ENCODE assay signal across 12 cellular contexts in the genomic region with DNA sequence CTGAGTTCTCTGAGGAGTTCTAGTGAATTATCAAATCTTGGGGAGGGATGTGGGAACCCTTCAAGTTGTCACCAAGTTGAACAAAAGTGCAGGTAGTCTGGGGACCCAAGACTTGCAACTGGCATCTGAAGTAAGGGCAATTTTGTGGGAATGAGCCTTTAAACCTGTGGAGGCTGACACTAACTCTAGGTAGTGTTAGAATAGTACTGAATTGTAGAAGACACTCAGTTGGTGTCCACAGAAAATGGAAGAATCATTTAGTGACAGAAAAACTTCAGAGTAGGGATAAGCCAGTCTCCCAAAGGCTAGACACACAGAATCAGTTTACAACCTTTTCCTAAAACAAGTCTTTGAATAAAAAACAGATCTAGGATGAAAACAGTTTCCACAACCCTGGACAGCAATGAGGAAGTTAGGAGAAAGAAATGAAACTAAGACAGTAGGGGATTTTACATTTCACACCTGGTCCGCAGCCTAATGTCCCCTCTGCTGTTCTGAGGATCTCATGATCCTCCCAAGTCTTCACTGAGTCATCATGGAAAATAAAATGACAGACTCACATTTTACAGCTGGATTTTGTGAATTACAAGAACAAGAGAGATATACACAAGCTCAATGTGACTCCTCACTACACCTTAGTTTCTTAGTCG. TPM values are rescaled to one million over a fixed set of nuclear protein-coding genes. Genes with fewer than 3 reads are reported as not detected.
DNase-seq lines count a peak whose midpoint lies in the region; ATAC-seq, FAIRE-seq and TF ChIP-seq lines count a peak whose summit lies in the region.
"Had no signal": no experiment of that assay in that cellular context is flagged by ENCODE, and none has a peak within 500 bp of the region (broad histone marks: within the 10 kb centered on the region; RNA-seq: fewer than 3 reads in every experiment).

No MANE protein-coding gene starts in this region.

- H3K4me2 ChIP-seq in GM12878 (ENCODE audit: control insufficient read depth, insufficient read depth), result no peak overlapping the region; the same call in 1 of the 2 replicates
- H3K4me2 ChIP-seq: BLaER1 had no signal

- H4K20me1 ChIP-seq in GM12878 (ENCODE audit: control insufficient read depth, insufficient read depth), result no peaks in the 10 kb centered on the region
- H4K20me1 ChIP-seq: BLaER1 had no signal

- SMC1A ChIA-PET in GM12878 (lab: Charles Lee; ENCODE audit: uncharacterized antibody, unreplicated experiment), result interaction anchor here (0.6 to 3.0 kb wide), 32 partner anchors 9 to 351 kb away, joined by 3 to 13 read pairs (median 4); a partner anchor contains a TSS

- peak overlapping the region; percentile 59 for H2AFZ ChIP-seq in GM12878 (ENCODE audit: control insufficient read depth, low read depth, low read length)

- WGBS in GM12878 (ENCODE audit: insufficient coverage, insufficient replicate concordance, low lambda C conversion rate, missing lambda C conversion rate), result 62% methylated on average over 2 of the region's 2 CpGs

- TF ChIP-seq EP300 in GM12878 (IDR thresholded peaks at IDR 0.05; ENCODE audit: borderline replicate concordance in 1 of 2, control insufficient read depth in 1 of 2, low read depth in 2 of 2, low read length in 2 of 2), result 0 out of 4 replicates have a peak, but pooled peaks of 1 of the 2 experiments have one; percentile 40

- H3K9me3 ChIP-seq in GM12878 (replicated peaks; ENCODE audit: control insufficient read depth, insufficient read depth, low read length), result no peaks in the 10 kb centered on the region; the same call in 2 of the 3 replicates
- H3K9me3 ChIP-seq: BLaER1, sigmoid colon had no signal

- intact Hi-C loops in GM12878 (cut with micrococcal nuclease; ENCODE audit: unreplicated experiment), result loop anchor here (5.0 kb wide), 1 partner anchor 60 kb away; no protein-coding TSS in a partner anchor

- no peaks in the 10 kb centered on the region for H3K36me3 ChIP-seq in GM12878 (ENCODE audit: control insufficient read depth in 2 of 2, insufficient read depth in 2 of 2, low read length in 1 of 2)
- H3K36me3 ChIP-seq in brain microvascular endothelial cell (replicated peaks), result no peaks in the 10 kb centered on the region
- H3K36me3 ChIP-seq: BLaER1, sigmoid colon had no signal

- H3K27me3 ChIP-seq in GM12878 (replicated peaks in 1 of 2; ENCODE audit: control insufficient read depth in 2 of 2, insufficient read depth in 2 of 2, low read length in 1 of 2) (no peaks in the 10 kb centered on the region), brain microvascular endothelial cell (replicated peaks) (no peaks in the 10 kb centered on the region)
- H3K27me3 ChIP-seq: BLaER1, sigmoid colon had no signal

- no peaks in the 10 kb centered on the region for H3K79me2 ChIP-seq in GM12878 (ENCODE audit: control insufficient read depth, insufficient read depth, low read length)

- DNase-seq in GM12878 (ENCODE audit: low read depth, low spot score), result peak; percentile 46
- DNase-seq in activated T-cell treated with anti-CD3 and anti-CD28 coated beads, Interleukin-2, amount 50 U/mL, for 24 hours, result no peak
- no peak for DNase-seq in activated effector memory CD4-positive, alpha-beta T cell treated with Interleukin-2 at 50 U/mL for 16 hours
- DNase-seq in brain microvascular endothelial cell, result no peak
- DNase-seq: activated CD4-positive, alpha-beta T cell treated with anti-CD3 and anti-CD28 coated beads, Interleukin-2, amount 10 ng/mL, durations not matched to agents 24 days and 14 days; sigmoid colon had no signal

- no peak overlapping the region for H3K9ac ChIP-seq in GM12878 (ENCODE audit: control insufficient read depth, insufficient read depth, low read length)
- H3K9ac ChIP-seq: BLaER1 had no signal

- no peak overlapping the region for H3K4me3 Mint-ChIP-seq in activated T-cell treated with anti-CD3 and anti-CD28 coated beads, Interleukin-2, amount 50 U/mL, for 24 hours
- H3K4me3 Mint-ChIP-seq: activated CD4-positive, alpha-beta T cell treated with anti-CD3 and anti-CD28 coated beads, Interleukin-2, amount 10 ng/mL, durations not matched to agents 24 days and 14 days; activated naive CD8-positive, alpha-beta T cell had no signal

- no peak overlapping the region for H3K27ac Mint-ChIP-seq in activated T-cell treated with anti-CD3 and anti-CD28 coated beads, Interleukin-2, amount 50 U/mL, for 24 hours
- H3K27ac Mint-ChIP-seq: activated CD4-positive, alpha-beta T cell treated with anti-CD3 and anti-CD28 coated beads, Interleukin-2, amount 10 ng/mL, durations not matched to agents 24 days and 14 days; activated naive CD8-positive, alpha-beta T cell had no signal

- H3K27ac ChIP-seq in GM12878 (ENCODE audit: control insufficient read depth, insufficient read depth), result peak overlapping the region; percentile 46; the same call in 1 of the 2 replicates
- H3K27ac ChIP-seq in brain microvascular endothelial cell, result no peak overlapping the region
- H3K27ac ChIP-seq: BLaER1, sigmoid colon had no signal

- RAD21 ChIA-PET in GM12878 (lab: Charles Lee; ENCODE audit: unreplicated experiment), result interaction anchor here (0.6 to 3.5 kb wide), 11 partner anchors 9 to 121 kb away, joined by 3 to 18 read pairs (median 4); a partner anchor contains a TSS

- H3K4me1 Mint-ChIP-seq in activated T-cell treated with anti-CD3 and anti-CD28 coated beads, Interleukin-2, amount 50 U/mL, for 24 hours (ENCODE audit: low read depth), result peaks cover 3% of the 10 kb centered on the region

- no TSS peak for BruUV-seq in GM12878 (replicated peaks; lab: Mats Ljungman, UMichigan)

- in situ Hi-C loops in GM12878 (cut with MboI) (no loop called here), brain microvascular endothelial cell (cut with HindIII; ENCODE audit: low pct_ligation_motif_present, low sequenced_read_pairs) (no loop called here)

- POLR2A ChIA-PET in GM12878 (lab: Charles Lee), result interaction anchor here (0.6 to 2.1 kb wide), 7 partner anchors 9 to 90 kb away, joined by 3 to 7 read pairs (median 5); a partner anchor contains a TSS

- H3K4me1 ChIP-seq in GM12878 (ENCODE audit: control insufficient read depth, insufficient read depth, low read length), result peaks cover 4% of the 10 kb centered on the region; the same call in 1 of the 2 replicates
- H3K4me1 ChIP-seq: BLaER1, sigmoid colon had no signal

- H3K36me3 Mint-ChIP-seq in activated T-cell treated with anti-CD3 and anti-CD28 coated beads, Interleukin-2, amount 50 U/mL, for 24 hours (ENCODE audit: low read depth), result no peaks in the 10 kb centered on the region
- H3K36me3 Mint-ChIP-seq: activated naive CD8-positive, alpha-beta T cell had no signal

- CTCF ChIA-PET in GM12878 (lab: Yijun Ruan, JAX), result interaction anchor here (0.7 to 2.0 kb wide), 15 partner anchors 11 to 646 kb away, joined by 3 to 11 read pairs (median 4); a partner anchor contains a TSS

- no peak for TF ChIP-seq CTCF in GM12878 (IDR thresholded peaks at IDR 0.05 in 2 of 3, conservative IDR thresholded peaks at IDR 0.05 in 1 of 3; ENCODE audit: control insufficient read depth in 2 of 3, extremely low read depth in 1 of 3, insufficient read depth in 1 of 3, low read depth in 3 of 3, low read length in 3 of 3)
- TF ChIP-seq CTCF in brain microvascular endothelial cell (IDR thresholded peaks at IDR 0.05; ENCODE audit: low read depth, low read length, missing control alignments), result no peak

- no peak for TF ChIP-seq RAD21 in GM12878 (IDR thresholded peaks at IDR 0.05; ENCODE audit: insufficient read depth, low read depth, low read length)

- ATAC-seq in GM18517 (IDR thresholded peaks at IDR 0.05; ENCODE audit: unreplicated experiment) (peak; percentile 76), GM21447 (IDR thresholded peaks at IDR 0.05; ENCODE audit: unreplicated experiment) (peak; percentile 87), HG03060 (IDR thresholded peaks at IDR 0.05; ENCODE audit: low read depth, unreplicated experiment) (peak; percentile 78), GM12878 (peak; percentile 90), HG03521 (IDR thresholded peaks at IDR 0.05; ENCODE audit: unreplicated experiment) (no peak)

- H3K27me3 Mint-ChIP-seq in activated T-cell treated with anti-CD3 and anti-CD28 coated beads, Interleukin-2, amount 50 U/mL, for 24 hours, result peaks cover 50% of the 10 kb centered on the region

- H3K9me3 Mint-ChIP-seq in activated T-cell treated with anti-CD3 and anti-CD28 coated beads, Interleukin-2, amount 50 U/mL, for 24 hours, result no peaks in the 10 kb centered on the region
- H3K9me3 Mint-ChIP-seq: activated CD4-positive, alpha-beta T cell treated with anti-CD3 and anti-CD28 coated beads, Interleukin-2, amount 10 ng/mL, durations not matched to agents 24 days and 14 days had no signal

- H3K4me3 ChIP-seq in GM12878 (no peak overlapping the region), brain microvascular endothelial cell (ENCODE audit: low read depth, low read length) (no peak overlapping the region)
- H3K4me3 ChIP-seq: BLaER1, sigmoid colon had no signal

- TF ChIP-seq POLR2A in GM12878 (IDR thresholded peaks at IDR 0.05; ENCODE audit: low read depth, low read length), result no peak

- FAIRE-seq in GM12878 (lab: Jason Lieb, UNC), result no peak

TF ChIP-seq in GM12878, 131 proteins besides CTCF, POLR2A, EP300 and RAD21 (continues in another document):
- peak; percentile 75 for TF ChIP-seq RELA (IDR thresholded peaks at IDR 0.05; ENCODE audit: borderline replicate concordance, partially characterized antibody)
- TF ChIP-seq POLR2AphosphoS5 (IDR thresholded peaks at IDR 0.05; ENCODE audit: low read length), result no peak
- TF ChIP-seq GATAD2B (conservative IDR thresholded peaks at IDR 0.05; ENCODE audit: low read depth), result peak; percentile 69; the same call in 1 of the 2 replicates
- peak; percentile 92 to 95 for TF ChIP-seq IKZF2 (IDR thresholded peaks at IDR 0.05)

RNA-seq across cellular contexts. Expression of a gene that starts 23.0 kb away (rescaled TPM):
- 47.7 and 58.3 TPM in 2 replicates for total RNA-seq in GM12878 (2013; cell fraction: nucleolus; rRNA removed)
- total RNA-seq in GM12878 (2014; rRNA removed), result 12.9 and 13.2 TPM in 2 replicates
- 18.4 and 21.1 TPM in 2 replicates for total RNA-seq in GM12878 (2014; rRNA removed; fragmentation: Illumina TruSeq; extraction: Trizol)
- total RNA-seq in GM12878 (2021), result 15.2 and 15.5 TPM in 2 replicates
- polyA plus RNA-seq in GM12878 (2011; ENCODE audit: low read depth), result 10.7 TPM
- 40.3 and 57.9 TPM in 2 replicates for polyA plus RNA-seq in GM12878 (2011; rRNA removed)
- 12.5 and 13.1 TPM in 2 replicates for polyA plus RNA-seq in GM12878 (2011; cell fraction: cytosol; rRNA removed)
- 23.3 and 27.5 TPM in 2 replicates for polyA plus RNA-seq in GM12878 (2011; cell fraction: nucleus; rRNA removed)
- 15.1 and 15.7 TPM in 2 replicates for polyA plus RNA-seq in GM12878 (2012)
- polyA plus RNA-seq in GM12878 (2014; fragmentation: Illumina TruSeq; extraction: Trizol), result 24.7 and 28.0 TPM in 2 replicates
- 10 to 100 TPM; 44.3 to 60.8 TPM for polyA plus RNA-seq in GM12878 (2014; fragmentation: Nextera tagmentation; extraction: Ambion mirVana)
- polyA plus RNA-seq in GM12878 (2014; rRNA removed), result 9.8 and 12.1 TPM in 2 replicates
- 10 to 100 TPM; 33.0 to 41.1 TPM for polyA plus RNA-seq in GM12878 (2016; fragmentation: Nextera tagmentation; extraction: Ambion mirVana)
- 29.3 and 49.2 TPM in 2 replicates for polyA minus RNA-seq in GM12878 (2011; rRNA and poly(A)+ RNA removed)
- polyA minus RNA-seq in GM12878 (2011; cell fraction: cytosol; rRNA and poly(A)+ RNA removed), result 6.7 and 13.0 TPM in 2 replicates
- 26.7 and 28.2 TPM in 2 replicates for polyA minus RNA-seq in GM12878 (2011; cell fraction: nucleus; rRNA and poly(A)+ RNA removed)
